Comparison of ENCODE assay signal across 8 cellular contexts in the genomic region with DNA sequence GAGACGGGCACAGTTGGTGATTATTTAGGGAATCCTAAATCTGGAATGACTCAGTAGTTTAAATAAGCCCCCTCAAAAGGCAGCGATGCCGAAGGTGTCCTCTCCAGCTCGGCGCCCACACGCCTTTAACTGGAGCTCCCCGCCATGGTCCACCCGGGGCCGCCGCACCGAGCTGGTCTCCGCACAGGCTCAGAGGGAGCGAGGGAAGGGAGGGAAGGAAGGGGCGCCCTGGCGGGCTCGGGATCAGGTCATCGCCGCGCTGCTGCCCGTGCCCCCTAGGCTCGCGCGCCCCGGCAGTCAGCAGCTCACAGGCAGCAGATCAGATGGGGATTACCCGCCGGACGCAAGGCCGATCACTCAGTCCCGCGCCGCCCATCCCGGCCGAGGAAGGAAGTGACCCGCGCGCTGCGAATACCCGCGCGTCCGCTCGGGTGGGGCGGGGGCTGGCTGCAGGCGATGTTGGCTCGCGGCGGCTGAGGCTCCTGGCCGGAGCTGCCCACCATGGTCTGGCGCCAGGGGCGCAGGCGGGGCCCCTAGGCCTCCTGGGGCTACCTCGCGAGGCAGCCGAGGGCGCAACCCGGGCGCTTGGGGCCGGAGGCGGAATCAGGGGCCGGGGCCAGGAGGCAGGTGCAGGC.
DNase-seq lines count a peak whose midpoint lies in the region; ATAC-seq and TF ChIP-seq lines count a peak whose summit lies in the region.

No MANE protein-coding gene starts in this region.

- ATAC-seq in GM21423 (IDR thresholded peaks at IDR 0.05; ENCODE audit: unreplicated experiment) (peak; percentile 76), HG02623 (IDR thresholded peaks at IDR 0.05; ENCODE audit: unreplicated experiment) (no peak)

- no peaks in the 10 kb centered on the region for H4K20me1 ChIP-seq in fibroblast of lung (ENCODE audit: control insufficient read depth, extremely low read depth, insufficient read depth, low read length)
- no peaks in the 10 kb centered on the region for H4K20me1 ChIP-seq in osteoblast (ENCODE audit: insufficient read depth, low read length)

- H3K4me1 ChIP-seq in fibroblast of lung (ENCODE audit: control insufficient read depth, extremely low read depth, insufficient read depth, low read length) (no peaks in the 10 kb centered on the region), osteoblast (ENCODE audit: insufficient read depth, low read length) (no peaks in the 10 kb centered on the region)

- H3K79me2 ChIP-seq in fibroblast of lung (ENCODE audit: control insufficient read depth, insufficient read depth, low read length) (no peaks in the 10 kb centered on the region), osteoblast (ENCODE audit: insufficient read depth, low read length) (no peaks in the 10 kb centered on the region)

- no peak overlapping the region for H2AFZ ChIP-seq in fibroblast of lung (ENCODE audit: low read length)
- H2AFZ ChIP-seq in osteoblast (ENCODE audit: low read length): peak overlapping the region; percentile 22

- DNase-seq in AG10803 (ENCODE audit: low read depth): peak; percentile 1
- peak; percentile 64 for DNase-seq in NCI-H748 (lab: John Stamatoyannopoulos, UW; ENCODE audit: unreplicated experiment)
- peak; percentile 28 to 62 for DNase-seq in fibroblast of lung (ENCODE audit: low read depth in 2 of 2)
- DNase-seq in osteoblast (ENCODE audit: insufficient read length, low spot score, missing footprints): peak; percentile 89
- DNase-seq in HPDE6-E6E7 (ENCODE audit: extremely low spot score): no peak
- no peak for DNase-seq in RKO (ENCODE audit: low spot score)

- no peak for TF ChIP-seq CTCF in AG10803 (conservative IDR thresholded peaks at IDR 0.05; ENCODE audit: low read length)
- TF ChIP-seq CTCF in fibroblast of lung (conservative IDR thresholded peaks at IDR 0.05 in 1 of 2, IDR thresholded peaks at IDR 0.05 in 1 of 2; ENCODE audit: low read depth in 1 of 2, low read length in 2 of 2): no peak
- no peak for TF ChIP-seq CTCF in osteoblast (IDR thresholded peaks at IDR 0.05; ENCODE audit: extremely low read depth, low read depth, low read length)

- H3K27ac ChIP-seq in fibroblast of lung (ENCODE audit: insufficient read depth, low read length): no peak overlapping the region
- no peak overlapping the region for H3K27ac ChIP-seq in osteoblast (ENCODE audit: low read depth, low read length)

- H3K4me3 ChIP-seq in AG10803 (ENCODE audit: low read length) (no peak overlapping the region), fibroblast of lung (replicated peaks in 1 of 4; ENCODE audit: control extremely low read depth in 1 of 4, insufficient read depth in 1 of 4, low read depth in 3 of 4, low read length in 4 of 4) (peak overlapping the region in 3 of 4 experiments; percentile 7 to 45 (median 28)), osteoblast (ENCODE audit: insufficient read depth, low read length) (peak overlapping the region; percentile 39)

- H3K4me2 ChIP-seq in fibroblast of lung (ENCODE audit: extremely low read depth, insufficient read depth, low read length): peak overlapping the region; percentile 25
- peak overlapping the region; percentile 53 for H3K4me2 ChIP-seq in osteoblast (ENCODE audit: insufficient read depth, low read length)

- H3K36me3 ChIP-seq in fibroblast of lung (ENCODE audit: control insufficient read depth, insufficient read depth, low read length): no peaks in the 10 kb centered on the region
- no peaks in the 10 kb centered on the region for H3K36me3 ChIP-seq in osteoblast (ENCODE audit: insufficient read depth, low read length)

- peaks cover 9% of the 10 kb centered on the region for H3K27me3 ChIP-seq in fibroblast of lung (ENCODE audit: control insufficient read depth, insufficient read depth, low read length)
- H3K27me3 ChIP-seq in osteoblast (ENCODE audit: insufficient read depth, low read length): peaks cover 19% of the 10 kb centered on the region

- no peak overlapping the region for H3K9ac ChIP-seq in fibroblast of lung (ENCODE audit: insufficient read depth, low read length)

- H3K9me3 ChIP-seq in fibroblast of lung (ENCODE audit: control insufficient read depth, insufficient read depth, low read depth, low read length) (no peaks in the 10 kb centered on the region), osteoblast (ENCODE audit: low read depth, low read length) (no peaks in the 10 kb centered on the region)

Comparison
In these comparisons a context has a peak if more than half of its experiments do, and no peak if none do; other contexts are left out.
1. DNase-seq: peak in AG10803 (single experiment), NCI-H748 (single experiment), fibroblast of lung (2 of 2) and osteoblast (single experiment); none in HPDE6-E6E7 (single experiment) and RKO (single experiment).